ENCODE assay signal across 9 cellular contexts in genomic region chr7:132518102-132518838, GRCh38. TPM values are rescaled to one million over a fixed set of nuclear protein-coding genes. Genes with fewer than 3 reads are reported as not detected.
DNase-seq lines count a peak whose midpoint lies in the region; ATAC-seq and TF ChIP-seq lines count a peak whose summit lies in the region.
"Had no signal": no experiment of that assay in that cellular context is flagged by ENCODE, and none has a peak within 500 bp of the region (broad histone marks: within the 10 kb centered on the region; RNA-seq: fewer than 3 reads in every experiment).

No MANE protein-coding gene starts in this region.

- H3K27me3 Mint-ChIP-seq in CD4-positive, CD25-positive, alpha-beta regulatory T cell = peaks cover 5% of the 10 kb centered on the region

- no peak for TF ChIP-seq EP300 in SK-N-SH (IDR thresholded peaks at IDR 0.05; ENCODE audit: borderline replicate concordance in 1 of 2, low read depth in 1 of 2, low read length in 1 of 2)

- H3K27ac Mint-ChIP-seq in CD4-positive, CD25-positive, alpha-beta regulatory T cell = no peak overlapping the region

- no peaks in the 10 kb centered on the region for H3K36me3 Mint-ChIP-seq in CD4-positive, CD25-positive, alpha-beta regulatory T cell

- no peaks in the 10 kb centered on the region for H3K4me1 ChIP-seq in CD4-positive, CD25-positive, alpha-beta regulatory T cell (ENCODE audit: control insufficient read depth, insufficient read depth, low read length, poor library complexity, severe bottlenecking)
- H3K4me1 ChIP-seq in SK-N-SH (ENCODE audit: control insufficient read depth in 1 of 2, insufficient read depth in 2 of 2, low read depth in 1 of 2, low read length in 1 of 2) = no peaks in the 10 kb centered on the region

- no peak overlapping the region for H3K4me2 ChIP-seq in SK-N-SH

- H3K9me3 Mint-ChIP-seq in CD4-positive, CD25-positive, alpha-beta regulatory T cell = peaks cover 0 to 3% (median 0%) of the 10 kb centered on the region in 7 donors

- H2AFZ ChIP-seq in SK-N-SH (ENCODE audit: low read depth) = no peak overlapping the region

- H3K27ac ChIP-seq in CD4-positive, CD25-positive, alpha-beta regulatory T cell (ENCODE audit: insufficient read depth, low read length, poor library complexity, severe bottlenecking) = no peak overlapping the region
- no peak overlapping the region for H3K27ac ChIP-seq in SK-N-SH (ENCODE audit: low read depth in 2 of 2, low read length in 1 of 2)
- H3K27ac ChIP-seq: left lung had no signal

- no peak overlapping the region for H3K4me3 ChIP-seq in CD4-positive, CD25-positive, alpha-beta regulatory T cell (ENCODE audit: low read depth, low read length)
- H3K4me3 ChIP-seq in SK-N-SH (ENCODE audit: low read depth in 2 of 2, low read length in 1 of 2) = no peak overlapping the region
- H3K4me3 ChIP-seq: left lung had no signal

- WGBS in SK-N-SH (ENCODE audit: low lambda C conversion rate) = 86% methylated on average over 11 of the region's 11 CpGs

- H3K36me3 ChIP-seq in CD4-positive, CD25-positive, alpha-beta regulatory T cell (ENCODE audit: control insufficient read depth, insufficient read depth, low read length) = no peaks in the 10 kb centered on the region
- H3K36me3 ChIP-seq in SK-N-SH (replicated peaks in 1 of 2; ENCODE audit: control insufficient read depth in 1 of 2, insufficient read depth in 2 of 2, low read length in 1 of 2) = no peaks in the 10 kb centered on the region
- H3K36me3 ChIP-seq: left lung had no signal

- no peaks in the 10 kb centered on the region for H3F3A ChIP-seq in SK-N-SH (replicated peaks; ENCODE audit: insufficient read depth)

- peaks cover 0 to 1% (median 0%) of the 10 kb centered on the region in 4 donors for H3K4me1 Mint-ChIP-seq in CD4-positive, CD25-positive, alpha-beta regulatory T cell

- TF ChIP-seq RAD21 in SK-N-SH (IDR thresholded peaks at IDR 0.05; ENCODE audit: low read length) = peak; percentile 40

- H3K27me3 ChIP-seq in CD4-positive, CD25-positive, alpha-beta regulatory T cell (ENCODE audit: control insufficient read depth, insufficient read depth, low read length) = no peaks in the 10 kb centered on the region
- no peaks in the 10 kb centered on the region for H3K27me3 ChIP-seq in SK-N-SH (ENCODE audit: insufficient read depth)
- H3K27me3 ChIP-seq: left lung had no signal

- no peaks in the 10 kb centered on the region for H3K9me2 ChIP-seq in SK-N-SH

- H4K20me1 ChIP-seq in SK-N-SH (ENCODE audit: insufficient read depth) = no peaks in the 10 kb centered on the region

- DNase-seq in CD4-positive, CD25-positive, alpha-beta regulatory T cell = peak in 2 of 3 donors; percentile 1 to 24
- DNase-seq in SK-N-SH (peak; percentile 52), iris pigment epithelial cell (ENCODE audit: low read depth) (peak; percentile 5), C1 segment of cervical spinal cord (lab: John Stamatoyannopoulos, UW) (no peak), NCI-H2171 treated with DMSO at 0.1 percent for 48 hours (lab: John Stamatoyannopoulos, UW) (no peak), DMS114 treated with DMSO at 0.1 percent for 48 hours (lab: John Stamatoyannopoulos, UW; ENCODE audit: unreplicated experiment) (no peak)
- DNase-seq in stimulated activated CD4-positive, alpha-beta T cell treated with anti-CD3 and anti-CD28 coated beads, Interleukin-2, amount 100 ng/mL, for 48 hours = no peak

- TF ChIP-seq CTCF in SK-N-SH (IDR thresholded peaks at IDR 0.05) = peak; percentile 62

- H3K79me2 ChIP-seq in SK-N-SH (ENCODE audit: insufficient read depth) = no peaks in the 10 kb centered on the region

- POLR2A ChIA-PET in SK-N-SH (lab: Yijun Ruan, JAX) = no interaction called here

- H3K9me3 ChIP-seq in CD4-positive, CD25-positive, alpha-beta regulatory T cell (ENCODE audit: control insufficient read depth in 2 of 2, low read length in 2 of 2) = no peaks in the 10 kb centered on the region
- no peaks in the 10 kb centered on the region for H3K9me3 ChIP-seq in SK-N-SH
- H3K9me3 ChIP-seq: left lung had no signal

- no peak for ATAC-seq in CD4-positive, CD25-positive, alpha-beta regulatory T cell (ENCODE audit: low read depth in 2 of 2)
- peak; percentile 58 for ATAC-seq in GM21526 (IDR thresholded peaks at IDR 0.05; ENCODE audit: low FRiP score, unreplicated experiment)
- ATAC-seq: left lung had no signal

- CTCF ChIA-PET in SK-N-SH (lab: Yijun Ruan, JAX) = interaction anchor here (0.6 to 4.8 kb wide), 23 partner anchors 9 to 199 kb away, joined by 3 to 29 read pairs (median 4); no protein-coding TSS in a partner anchor

- no peak overlapping the region for H3K9ac ChIP-seq in SK-N-SH

- H3K4me3 Mint-ChIP-seq in CD4-positive, CD25-positive, alpha-beta regulatory T cell = no peak overlapping the region

TF ChIP-seq in SK-N-SH, 30 proteins besides CTCF, POLR2A, EP300 and RAD21:
- TF ChIP-seq REST (IDR thresholded peaks at IDR 0.05; ENCODE audit: low read depth, low read length) = peak; percentile 88
- TF ChIP-seq SMC3 (IDR thresholded peaks at IDR 0.05; ENCODE audit: low read depth, low read length) = peak; percentile 29; the same call in 1 of the 2 replicates
- TF ChIP-seq NRF1 (IDR thresholded peaks at IDR 0.05; ENCODE audit: low read depth, low read length) = no peak

RNA-seq across cellular contexts. Expression of gene PLXNA4, which starts 58.0 kb away (rescaled TPM):
- 0.27 TPM for total RNA-seq in CD4-positive, CD25-positive, alpha-beta regulatory T cell
- not detected for polyA plus RNA-seq in CD4-positive, CD25-positive, alpha-beta regulatory T cell
- 2.4 and 3.0 TPM in 2 replicates for polyA plus RNA-seq in SK-N-SH (2012; rRNA removed)
- polyA plus RNA-seq in SK-N-SH (2012; cell fraction: cytosol; rRNA removed) = 1.9 and 3.1 TPM in 2 replicates
- polyA plus RNA-seq in SK-N-SH (2012; cell fraction: nucleus; rRNA removed) = 3.4 and 4.0 TPM in 2 replicates

Comparison
In these comparisons a context has a peak if more than half of its experiments do, and no peak if none do; other contexts are left out.
1. DNase-seq: peak in CD4-positive, CD25-positive, alpha-beta regulatory T cell (2 of 3), SK-N-SH (single experiment) and iris pigment epithelial cell (single experiment); none in C1 segment of cervical spinal cord (0 of 14), NCI-H2171 treated with DMSO at 0.1 percent for 48 hours (single experiment), DMS114 treated with DMSO at 0.1 percent for 48 hours (single experiment) and stimulated activated CD4-positive, alpha-beta T cell treated with anti-CD3 and anti-CD28 coated beads, Interleukin-2, amount 100 ng/mL, for 48 hours (0 of 2).